1 cellular context compared by ENCODE assay signal in the genomic region with DNA sequence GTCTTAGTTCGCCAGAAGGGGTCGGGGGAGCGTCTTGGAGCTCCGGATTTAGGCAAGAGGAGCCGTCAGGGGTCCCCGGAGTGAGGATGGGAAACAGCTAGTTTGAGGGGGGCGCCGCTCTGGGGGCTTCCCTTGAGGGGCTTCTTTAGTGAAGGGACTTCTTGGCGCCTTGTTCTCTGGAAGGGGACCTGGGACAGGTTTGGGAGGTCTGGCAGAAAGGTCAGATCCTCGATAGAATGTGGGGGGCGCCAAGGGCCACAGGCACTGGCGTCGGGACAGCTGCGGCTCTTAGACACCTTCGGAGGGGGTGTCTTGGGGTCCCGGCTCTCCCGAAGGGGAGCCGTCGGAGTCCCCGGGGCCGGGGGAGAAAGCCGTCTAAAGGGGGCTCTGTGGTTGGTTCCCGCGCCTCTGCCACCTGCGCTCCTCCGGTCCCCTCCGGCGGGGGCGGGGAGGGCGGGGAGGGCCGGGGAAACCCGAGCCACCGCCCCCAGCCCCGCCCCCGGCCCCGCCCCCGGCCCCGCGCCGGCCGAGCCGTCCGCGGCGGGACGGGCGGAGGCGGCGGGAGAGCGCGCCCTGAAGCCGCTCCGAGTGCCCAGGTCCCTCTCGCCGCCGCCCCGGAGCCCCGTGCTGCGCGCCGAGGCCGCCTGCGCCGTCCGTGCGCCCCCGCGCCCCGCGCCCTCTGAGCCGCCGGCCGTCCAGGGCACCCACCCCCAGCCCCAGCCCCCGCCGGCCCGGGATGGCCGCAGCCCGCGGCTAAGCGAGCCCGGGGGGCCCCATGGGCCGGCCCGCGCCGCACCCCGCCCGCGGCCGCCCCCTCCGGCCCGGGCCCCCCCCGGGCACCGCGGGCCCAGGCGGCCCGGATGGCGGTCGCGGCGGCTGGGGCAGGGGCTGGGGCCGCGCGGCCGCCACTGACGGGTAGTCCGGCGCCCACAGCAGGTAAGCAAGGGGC.
TF ChIP-seq lines count a peak whose summit lies in the region.

A gene with protein sequence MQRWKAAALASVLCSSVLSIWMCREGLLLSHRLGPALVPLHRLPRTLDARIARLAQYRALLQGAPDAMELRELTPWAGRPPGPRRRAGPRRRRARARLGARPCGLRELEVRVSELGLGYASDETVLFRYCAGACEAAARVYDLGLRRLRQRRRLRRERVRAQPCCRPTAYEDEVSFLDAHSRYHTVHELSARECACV (plus strand): TSS at position 552 of the 949 bp plus-strand sequence. CDS start 19,099 bp downstream, outside the sequence.

TF ChIP-seq in HepG2, 621 proteins besides CTCF, POLR2A, EP300 and RAD21 (continued from another document):
- TF ChIP-seq, protein P1, sequence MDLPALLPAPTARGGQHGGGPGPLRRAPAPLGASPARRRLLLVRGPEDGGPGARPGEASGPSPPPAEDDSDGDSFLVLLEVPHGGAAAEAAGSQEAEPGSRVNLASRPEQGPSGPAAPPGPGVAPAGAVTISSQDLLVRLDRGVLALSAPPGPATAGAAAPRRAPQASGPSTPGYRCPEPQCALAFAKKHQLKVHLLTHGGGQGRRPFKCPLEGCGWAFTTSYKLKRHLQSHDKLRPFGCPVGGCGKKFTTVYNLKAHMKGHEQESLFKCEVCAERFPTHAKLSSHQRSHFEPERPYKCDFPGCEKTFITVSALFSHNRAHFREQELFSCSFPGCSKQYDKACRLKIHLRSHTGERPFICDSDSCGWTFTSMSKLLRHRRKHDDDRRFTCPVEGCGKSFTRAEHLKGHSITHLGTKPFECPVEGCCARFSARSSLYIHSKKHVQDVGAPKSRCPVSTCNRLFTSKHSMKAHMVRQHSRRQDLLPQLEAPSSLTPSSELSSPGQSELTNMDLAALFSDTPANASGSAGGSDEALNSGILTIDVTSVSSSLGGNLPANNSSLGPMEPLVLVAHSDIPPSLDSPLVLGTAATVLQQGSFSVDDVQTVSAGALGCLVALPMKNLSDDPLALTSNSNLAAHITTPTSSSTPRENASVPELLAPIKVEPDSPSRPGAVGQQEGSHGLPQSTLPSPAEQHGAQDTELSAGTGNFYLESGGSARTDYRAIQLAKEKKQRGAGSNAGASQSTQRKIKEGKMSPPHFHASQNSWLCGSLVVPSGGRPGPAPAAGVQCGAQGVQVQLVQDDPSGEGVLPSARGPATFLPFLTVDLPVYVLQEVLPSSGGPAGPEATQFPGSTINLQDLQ (CRISPR knock-in tag; IDR thresholded peaks at IDR 0.05) = no peak
- no peak for TF ChIP-seq TBX2 (CRISPR knock-in tag; IDR thresholded peaks at IDR 0.05; ENCODE audit: borderline replicate concordance)
- no peak for TF ChIP-seq ZNF224 (CRISPR knock-in tag; IDR thresholded peaks at IDR 0.05)
- peak; percentile 7; the same call in 1 of the 2 replicates for TF ChIP-seq ZNF777 (CRISPR knock-in tag; IDR thresholded peaks at IDR 0.05)
- TF ChIP-seq NCOA1 (CRISPR knock-in tag; IDR thresholded peaks at IDR 0.05) = no peak
- TF ChIP-seq, protein P2, sequence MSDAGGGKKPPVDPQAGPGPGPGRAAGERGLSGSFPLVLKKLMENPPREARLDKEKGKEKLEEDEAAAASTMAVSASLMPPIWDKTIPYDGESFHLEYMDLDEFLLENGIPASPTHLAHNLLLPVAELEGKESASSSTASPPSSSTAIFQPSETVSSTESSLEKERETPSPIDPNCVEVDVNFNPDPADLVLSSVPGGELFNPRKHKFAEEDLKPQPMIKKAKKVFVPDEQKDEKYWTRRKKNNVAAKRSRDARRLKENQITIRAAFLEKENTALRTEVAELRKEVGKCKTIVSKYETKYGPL (CRISPR knock-in tag; IDR thresholded peaks at IDR 0.05) = no peak
